Comparison of ENCODE assay signal across 17 cellular contexts in the genomic region with DNA sequence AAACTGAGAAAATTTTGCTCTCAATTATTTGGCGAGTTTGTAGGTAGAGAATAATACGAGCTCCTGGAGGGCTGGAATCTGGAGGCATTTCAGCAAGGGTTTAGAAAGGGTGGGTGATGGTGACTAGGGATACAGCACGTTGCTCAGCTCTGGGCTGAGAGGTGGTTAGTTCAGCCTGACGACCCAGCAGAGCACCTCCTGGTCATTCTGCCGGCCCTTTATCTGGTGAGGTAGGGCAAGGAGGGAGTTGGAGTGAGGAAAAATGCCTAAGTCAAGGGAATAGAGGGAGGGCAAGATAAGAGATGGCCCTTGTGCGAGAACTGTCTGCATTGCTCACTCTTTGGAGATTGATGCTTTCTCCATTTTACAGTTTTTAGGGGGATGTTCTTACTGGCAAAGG. TPM values are rescaled to one million over a fixed set of nuclear protein-coding genes. Genes with fewer than 3 reads are reported as not detected.
A peak's percentile ranks its signal among the peaks of the same experiment; 100 is the strongest.
DNase-seq lines count a peak whose midpoint lies in the region; ATAC-seq, FAIRE-seq and TF ChIP-seq lines count a peak whose summit lies in the region.
"Had no signal": no experiment of that assay in that cellular context is flagged by ENCODE, and none has a peak within 500 bp of the region (broad histone marks: within the 10 kb centered on the region; RNA-seq: fewer than 3 reads in every experiment).

No MANE protein-coding gene starts in this region.

- peak overlapping the region; percentile 82 for H3K27ac Mint-ChIP-seq in activated naive CD8-positive, alpha-beta T cell
- H3K27ac Mint-ChIP-seq in activated naive CD8-positive, alpha-beta T cell treated with anti-CD3 and anti-CD28 coated beads for 36 hours = no peak overlapping the region

- peaks cover 66% of the 10 kb centered on the region for H3K4me1 Mint-ChIP-seq in activated naive CD8-positive, alpha-beta T cell (ENCODE audit: low read depth)
- H3K4me1 Mint-ChIP-seq in activated naive CD8-positive, alpha-beta T cell treated with anti-CD3 and anti-CD28 coated beads for 36 hours = peaks cover 69% of the 10 kb centered on the region

- H3K27me3 Mint-ChIP-seq in activated naive CD8-positive, alpha-beta T cell = no peaks in the 10 kb centered on the region
- peaks cover 9% of the 10 kb centered on the region for H3K27me3 Mint-ChIP-seq in activated naive CD8-positive, alpha-beta T cell treated with anti-CD3 and anti-CD28 coated beads for 36 hours

- peaks cover 9% of the 10 kb centered on the region for H3K36me3 Mint-ChIP-seq in activated naive CD8-positive, alpha-beta T cell
- H3K36me3 Mint-ChIP-seq in activated naive CD8-positive, alpha-beta T cell treated with anti-CD3 and anti-CD28 coated beads for 36 hours = peaks cover 45% of the 10 kb centered on the region

- H3K27ac ChIP-seq in ascending aorta (peak overlapping the region; percentile 92 to 95), muscle layer of duodenum (ENCODE audit: low read length) (peak overlapping the region; percentile 9), aorta (ENCODE audit: low read depth in 1 of 2, low read length in 2 of 2) (peak overlapping the region; percentile 32 to 99)

- DNase-seq in activated naive CD8-positive, alpha-beta T cell treated with anti-CD3 and anti-CD28 coated beads for 36 hours = no peak
- DNase-seq in ascending aorta (ENCODE audit: low spot score in 2 of 2) (no peak), aorta (no peak), NCI-H748 treated with DMSO at 0.1 percent for 48 hours (lab: John Stamatoyannopoulos, UW) (no peak), iPS-NIHi7 (ENCODE audit: extremely low spot score) (no peak), urothelium cell line (ENCODE audit: low spot score) (no peak)
- DNase-seq: activated CD4-positive, alpha-beta T cell treated with anti-CD3 and anti-CD28 coated beads for 4 hours; activated T-cell treated with anti-CD3 and anti-CD28 coated beads, Interleukin-2, amount 50 U/mL, for 4 hours; COR-L47; GF-D8; islet precursor cell; mucosa of descending colon; NCI-H187 treated with DMSO at 0.1 percent for 48 hours; NCI-H69; T1000 had no signal

- intact Hi-C loops in ascending aorta (cut with DNase I) (no loop called here), aorta (cut with DNase I) (no loop called here)

- H3K4me3 Mint-ChIP-seq in activated naive CD8-positive, alpha-beta T cell = no peak overlapping the region
- no peak overlapping the region for H3K4me3 Mint-ChIP-seq in activated naive CD8-positive, alpha-beta T cell treated with anti-CD3 and anti-CD28 coated beads for 36 hours
- H3K4me3 Mint-ChIP-seq: activated T-cell treated with anti-CD3 and anti-CD28 coated beads, Interleukin-2, amount 50 U/mL, for 4 hours had no signal

- H3K9me3 Mint-ChIP-seq in activated naive CD8-positive, alpha-beta T cell (ENCODE audit: low read depth) = peaks cover 4% of the 10 kb centered on the region
- H3K9me3 Mint-ChIP-seq in activated naive CD8-positive, alpha-beta T cell treated with anti-CD3 and anti-CD28 coated beads for 36 hours = peaks cover 10% of the 10 kb centered on the region

- H3K36me3 ChIP-seq in ascending aorta = no peaks in the 10 kb centered on the region
- H3K36me3 ChIP-seq in muscle layer of duodenum (ENCODE audit: control insufficient read depth in 1 of 2, insufficient read depth in 2 of 2, low read length in 2 of 2) = peaks cover 3 to 4% of the 10 kb centered on the region in 2 donors
- no peaks in the 10 kb centered on the region for H3K36me3 ChIP-seq in aorta (ENCODE audit: control insufficient read depth in 1 of 2, insufficient read depth in 2 of 2, low read length in 1 of 2)

- H3K4me1 ChIP-seq in ascending aorta (peaks cover 26 to 66% of the 10 kb centered on the region in 2 donors), muscle layer of duodenum (ENCODE audit: control insufficient read depth in 1 of 2, insufficient read depth in 2 of 2, low read length in 2 of 2) (peaks cover 19 to 32% of the 10 kb centered on the region in 2 donors), aorta (ENCODE audit: control insufficient read depth in 1 of 2, insufficient read depth in 2 of 2, low read length in 2 of 2) (peaks cover 12 to 18% of the 10 kb centered on the region in 2 donors)

- peak overlapping the region; percentile 11 to 14 for H3K4me3 ChIP-seq in ascending aorta
- no peak overlapping the region for H3K4me3 ChIP-seq in muscle layer of duodenum (ENCODE audit: low read depth in 1 of 2, low read length in 2 of 2)
- H3K4me3 ChIP-seq in aorta (ENCODE audit: low read length in 2 of 2) = no peak overlapping the region
- H3K4me3 ChIP-seq: mucosa of descending colon had no signal

- no peak for FAIRE-seq in urothelium cell line (lab: Jason Lieb, UNC)

- 12 to 21% methylated on average over 6 of the region's 6 CpGs for WGBS in aorta, 2 donors

- H3K27me3 ChIP-seq in ascending aorta (no peaks in the 10 kb centered on the region), muscle layer of duodenum (ENCODE audit: low read depth, low read length) (no peaks in the 10 kb centered on the region), aorta (ENCODE audit: control insufficient read depth in 1 of 2, insufficient read depth in 2 of 2, low read length in 1 of 2) (no peaks in the 10 kb centered on the region)

- no peak for TF ChIP-seq CTCF in ascending aorta (IDR thresholded peaks at IDR 0.05)

- no peak for ATAC-seq in aorta (ENCODE audit: low FRiP score)
- ATAC-seq: activated T-cell treated with anti-CD3 and anti-CD28 coated beads, Interleukin-2, amount 50 U/mL, for 4 hours; mucosa of descending colon had no signal

- H3K9me3 ChIP-seq in ascending aorta = no peaks in the 10 kb centered on the region
- no peaks in the 10 kb centered on the region for H3K9me3 ChIP-seq in muscle layer of duodenum (ENCODE audit: control insufficient read depth in 1 of 2, low read length in 2 of 2)
- H3K9me3 ChIP-seq in aorta (ENCODE audit: control insufficient read depth, low read length) = no peaks in the 10 kb centered on the region
- H3K9me3 ChIP-seq: mucosa of descending colon had no signal

RNA-seq across cellular contexts. Expression of a gene that starts 19.1 kb away (rescaled TPM):
- total RNA-seq in activated naive CD8-positive, alpha-beta T cell treated with anti-CD3 and anti-CD28 coated beads for 36 hours = 10 to 100 TPM; 46.5 to 48.2 TPM
- total RNA-seq in ascending aorta (129 TPM), aorta (100 to 1,000 TPM; 109 to 116 TPM)
- polyA plus RNA-seq in aorta = 100 to 1,000 TPM in 1 of 2 donors, 10 to 100 TPM in 1; 29.1 to 101 TPM

Comparison
In these comparisons a context has a peak if more than half of its experiments do, and no peak if none do; other contexts are left out.
1. H3K27ac ChIP-seq: peak in every context shown above with its lines; median percentile 94 in ascending aorta; 66 in aorta; 9 in muscle layer of duodenum.
2. H3K4me3 ChIP-seq: peak in ascending aorta (2 of 2); none in muscle layer of duodenum (0 of 2) and aorta (0 of 2).